In genomic region chr17:17663160-17664072, GRCh38 we compare ENCODE assay signal across 9 cellular contexts. TPM values are rescaled to one million over a fixed set of nuclear protein-coding genes. Genes with fewer than 3 reads are reported as not detected.
DNase-seq lines count a peak whose midpoint lies in the region; ATAC-seq, FAIRE-seq and TF ChIP-seq lines count a peak whose summit lies in the region.
"Had no signal": no experiment of that assay in that cellular context is flagged by ENCODE, and none has a peak within 500 bp of the region (broad histone marks: within the 10 kb centered on the region; RNA-seq: fewer than 3 reads in every experiment).

No MANE protein-coding gene starts in this region.

- H3K23ac ChIP-seq in IMR-90 (ENCODE audit: low read depth, low read length) = peak overlapping the region; percentile 20; the same call in 1 of the 2 replicates

- no peak for TF ChIP-seq RAD21 in IMR-90 (IDR thresholded peaks at IDR 0.05; ENCODE audit: low read length)

- no peaks in the 10 kb centered on the region for H3K79me2 ChIP-seq in DND-41 (ENCODE audit: insufficient read depth, low read length)

- no peak for TF ChIP-seq CTCF in DND-41 (IDR thresholded peaks at IDR 0.05; ENCODE audit: borderline replicate concordance, extremely low read depth, low read length, poor library complexity, severe bottlenecking)
- no peak for TF ChIP-seq CTCF in IMR-90 (conservative IDR thresholded peaks at IDR 0.05; ENCODE audit: low read depth, low read length)
- no peak for TF ChIP-seq CTCF in kidney (IDR thresholded peaks at IDR 0.05; ENCODE audit: borderline replicate concordance, extremely low read depth, insufficient read depth)

- peak overlapping the region; percentile 96 for H2AK9ac ChIP-seq in IMR-90 (replicated peaks; ENCODE audit: low read depth, low read length, poor library complexity)

- dilution Hi-C loops in IMR-90 (cut with HindIII; ENCODE audit: low sequenced_read_pairs, unreplicated experiment) = no loop called here

- H3K14ac ChIP-seq in IMR-90 (replicated peaks; ENCODE audit: low read depth, low read length) = peak overlapping the region; percentile 29

- H2BK5ac ChIP-seq in IMR-90 (ENCODE audit: low read depth, low read length, poor library complexity, severe bottlenecking) = peak overlapping the region; percentile 47

- no peak for FAIRE-seq in kidney (lab: Jason Lieb, UNC)
- FAIRE-seq: TTC549 had no signal

- H3K56ac ChIP-seq in IMR-90 (ENCODE audit: extremely low read depth, insufficient read depth, low read length) = no peak overlapping the region

- peak; percentile 89 for DNase-seq in DND-41
- peak; percentile 97 for DNase-seq in IMR-90
- peak in 4 of 5 experiments; percentile 45 to 85 (median 67) for DNase-seq in T-helper 2 cell
- peak in 39 of 56 donors; percentile 11 to 88 (median 58) for DNase-seq in amygdala (lab: John Stamatoyannopoulos, UW)
- DNase-seq in kidney = peak; percentile 90
- peak in 2 of 3 experiments; percentile 55 to 67 for DNase-seq in stimulated activated CD4-positive, alpha-beta T cell treated with anti-CD3 and anti-CD28 coated beads, TNF-alpha, amount 100 ng/mL, for 24 hours (ENCODE audit: low read depth in 3 of 3)
- no peak for DNase-seq in NCI-H1930 (lab: John Stamatoyannopoulos, UW)

- H3K4me2 ChIP-seq in DND-41 (ENCODE audit: insufficient read depth, low read length) (peak overlapping the region; percentile 52), IMR-90 (ENCODE audit: low read depth, low read length) (peak overlapping the region; percentile 50)

- H3K9me3 ChIP-seq in DND-41 (ENCODE audit: insufficient read depth, low read length, severe bottlenecking) (no peaks in the 10 kb centered on the region), IMR-90 (ENCODE audit: control insufficient read depth, insufficient read depth, low read length) (peaks cover 7% of the 10 kb centered on the region), kidney (ENCODE audit: control insufficient read depth in 1 of 2, low read length in 2 of 2) (peaks cover 0 to 12% of the 10 kb centered on the region in 2 donors)

- H4K91ac ChIP-seq in IMR-90 (ENCODE audit: insufficient read depth, low read depth, low read length) = peak overlapping the region; percentile 57

- H3K18ac ChIP-seq in IMR-90 (ENCODE audit: low read depth, low read length) = peak overlapping the region; percentile 53

- H3K27ac ChIP-seq in DND-41 (ENCODE audit: low read length) = no peak overlapping the region
- no peak overlapping the region for H3K27ac ChIP-seq in IMR-90 (ENCODE audit: insufficient read depth, low read length)
- H3K27ac ChIP-seq in kidney (ENCODE audit: low read depth in 2 of 2, low read length in 2 of 2) = no peak overlapping the region

- ATAC-seq in DND-41 (ENCODE audit: insufficient read depth, low read depth) (peak; percentile 100), GM21447 (IDR thresholded peaks at IDR 0.05; ENCODE audit: unreplicated experiment) (peak; percentile 82), IMR-90 (ENCODE audit: low read depth) (peak; percentile 97)

- intact Hi-C loops in IMR-90 (cut with micrococcal nuclease) = no loop called here
- intact Hi-C loops in kidney (cut with DNase I) = no loop called here

- H2AFZ ChIP-seq in DND-41 (ENCODE audit: low read depth, low read length) (peak overlapping the region; percentile 37), IMR-90 (replicated peaks; ENCODE audit: low read length, poor library complexity) (peak overlapping the region; percentile 95)

- H3K4me1 ChIP-seq in DND-41 (ENCODE audit: insufficient read depth, low read length) = peaks cover 11% of the 10 kb centered on the region
- peaks cover 8% of the 10 kb centered on the region for H3K4me1 ChIP-seq in IMR-90 (ENCODE audit: control insufficient read depth, insufficient read depth, low read length)
- H3K4me1 ChIP-seq in kidney (ENCODE audit: control insufficient read depth in 1 of 2, insufficient read depth in 1 of 2, low read depth in 1 of 2, low read length in 2 of 2) = peaks cover 0 to 5% of the 10 kb centered on the region in 2 donors

- peak overlapping the region; percentile 42 for H4K5ac ChIP-seq in IMR-90 (ENCODE audit: low read depth, low read length)

- H4K20me1 ChIP-seq in DND-41 (ENCODE audit: insufficient read depth, low read length) (no peaks in the 10 kb centered on the region; the same call in 1 of the 2 replicates), IMR-90 (ENCODE audit: insufficient read depth, low read length) (no peaks in the 10 kb centered on the region)

- in situ Hi-C loops in IMR-90 (cut with MboI; ENCODE audit: low sequenced_read_pairs) = no loop called here

- TF ChIP-seq POLR2A in IMR-90 (IDR thresholded peaks at IDR 0.05; ENCODE audit: low read depth, low read length) = no peak

- H3K4me3 ChIP-seq in DND-41 (ENCODE audit: low read depth in 1 of 2, low read length in 2 of 2) (no peak overlapping the region), IMR-90 (ENCODE audit: insufficient read depth, low read depth, low read length) (no peak overlapping the region), kidney (ENCODE audit: low read length in 2 of 2) (no peak overlapping the region)

- no TSS peak for BruUV-seq in IMR-90 (replicated peaks; lab: Mats Ljungman, UMichigan)

- POLR2A ChIA-PET in IMR-90 (lab: Charles Lee; ENCODE audit: unreplicated experiment) = no interaction called here

- peaks cover 14% of the 10 kb centered on the region for H3K9me1 ChIP-seq in IMR-90 (ENCODE audit: insufficient read depth, low read length)

- peak overlapping the region; percentile 16 to 99; a peak in 3 of 4 replicates for H4K8ac ChIP-seq in IMR-90 (ENCODE audit: low read depth in 2 of 2, low read length in 2 of 2)

- peak overlapping the region; percentile 72 for H3K4ac ChIP-seq in IMR-90 (ENCODE audit: low read depth, low read length)

- no peak overlapping the region for H3K9ac ChIP-seq in DND-41 (ENCODE audit: low read depth, low read length)
- no peak overlapping the region for H3K9ac ChIP-seq in IMR-90 (ENCODE audit: low read depth, low read length)
- H3K9ac ChIP-seq in kidney (ENCODE audit: low read length in 2 of 2) = no peak overlapping the region

- H3K36me3 ChIP-seq in DND-41 (ENCODE audit: insufficient read depth, low read length) = no peaks in the 10 kb centered on the region
- no peaks in the 10 kb centered on the region for H3K36me3 ChIP-seq in IMR-90 (ENCODE audit: control insufficient read depth, insufficient read depth, low read length)
- no peaks in the 10 kb centered on the region for H3K36me3 ChIP-seq in kidney (ENCODE audit: control insufficient read depth in 1 of 2, insufficient read depth in 2 of 2, low read length in 2 of 2)

- peak overlapping the region; percentile 90 for H2AK5ac ChIP-seq in IMR-90 (ENCODE audit: low read depth, low read length)

- H2BK120ac ChIP-seq in IMR-90 (ENCODE audit: low read depth, low read length) = peak overlapping the region; percentile 34

- CTCF ChIA-PET in IMR-90 (lab: Yijun Ruan, JAX) = no interaction called here

- H2BK15ac ChIP-seq in IMR-90 (ENCODE audit: low read depth, low read length) = peak overlapping the region; percentile 62; the same call in 1 of the 3 replicates

- H2BK20ac ChIP-seq in IMR-90 (ENCODE audit: low read depth, low read length) = peak overlapping the region; percentile 45; the same call in 1 of the 2 replicates

- H3K79me1 ChIP-seq in IMR-90 (ENCODE audit: low read depth in 1 of 2, low read length in 2 of 2) = no peaks in the 10 kb centered on the region

- H3K27me3 ChIP-seq in DND-41 (ENCODE audit: insufficient read depth, low read length, poor library complexity) (peaks cover 7% of the 10 kb centered on the region), IMR-90 (ENCODE audit: control insufficient read depth, insufficient read depth, low read length) (no peaks in the 10 kb centered on the region; the same call in 1 of the 2 replicates)

- WGBS in IMR-90 (ENCODE audit: extremely low coverage in 2 of 2, insufficient read length in 1 of 2), 2 experiments = 27% methylated on average over 3 of the region's 19 CpGs; no CpG with 5 or more reads in 1 of the 2 experiments

TF ChIP-seq in IMR-90, 13 proteins besides CTCF, POLR2A, EP300 and RAD21:
- TF ChIP-seq MAZ (IDR thresholded peaks at IDR 0.05; ENCODE audit: borderline replicate concordance, low read depth, low read length) (peak; percentile 28; the same call in 1 of the 2 replicates), RCOR1 (IDR thresholded peaks at IDR 0.05; ENCODE audit: insufficient replicate concordance, low read length) (no peak), FOS (IDR thresholded peaks at IDR 0.05; ENCODE audit: low read depth, low read length) (peak; percentile 94), CEBPB (IDR thresholded peaks at IDR 0.05; ENCODE audit: low read depth, low read length) (no peak), MXI1 (IDR thresholded peaks at IDR 0.05; ENCODE audit: borderline replicate concordance, low read depth, low read length) (0 out of 2 replicates have a peak, but pooled peaks have one; percentile 38)

RNA-seq across cellular contexts. Expression of gene RAI1, which starts 17.8 kb away (rescaled TPM):
- total RNA-seq in IMR-90 (2012; rRNA removed) (1.8 and 1.9 TPM in 2 replicates), kidney (50.5 TPM)
- polyA plus RNA-seq in IMR-90 (2012; rRNA removed) (10.5 and 14.0 TPM in 2 replicates), kidney (ENCODE audit: insufficient read depth, low read depth, low replicate concordance) (6.7 TPM)
- 5.5 and 10.5 TPM in 2 replicates for polyA plus RNA-seq in IMR-90 (2012; cell fraction: cytosol; rRNA removed)
- polyA plus RNA-seq in IMR-90 (2012; cell fraction: nucleus; rRNA removed; ENCODE audit: low replicate concordance) = 18.8 and 32.7 TPM in 2 replicates

Comparison
In these comparisons a context has a peak if more than half of its experiments do, and no peak if none do; other contexts are left out.
1. DNase-seq: peak in DND-41 (single experiment), IMR-90 (single experiment), T-helper 2 cell (4 of 5), amygdala (39 of 56), kidney (single experiment) and stimulated activated CD4-positive, alpha-beta T cell treated with anti-CD3 and anti-CD28 coated beads, TNF-alpha, amount 100 ng/mL, for 24 hours (2 of 3); none in NCI-H1930 (0 of 2).
2. RNA of gene RAI1, which starts 17.8 kb away (total RNA-seq): 50.5 TPM in kidney (single experiment); 1.8 to 1.9 TPM in IMR-90; every median in the first group is over 10 times any median in the second.
3. Peak in every context shown above with its lines, with median percentiles within 50 percentile points of each other: ATAC-seq.